13 cellular contexts compared by ENCODE assay signal in genomic region chr6:118864330-118865166, GRCh38. TPM values are rescaled to one million over a fixed set of nuclear protein-coding genes. Genes with fewer than 3 reads are reported as not detected.
A peak's percentile ranks its signal among the peaks of the same experiment; 100 is the strongest.
DNase-seq lines count a peak whose midpoint lies in the region; ATAC-seq and TF ChIP-seq lines count a peak whose summit lies in the region.
"Had no signal": no experiment of that assay in that cellular context is flagged by ENCODE, and none has a peak within 500 bp of the region (broad histone marks: within the 10 kb centered on the region; RNA-seq: fewer than 3 reads in every experiment).

No MANE protein-coding gene starts in this region.

- H3K9me3 ChIP-seq in T-helper 17 cell (ENCODE audit: control insufficient read depth, low read length, poor library complexity, severe bottlenecking) (no peaks in the 10 kb centered on the region), SJCRH30 (replicated peaks) (peaks cover 4% of the 10 kb centered on the region; the same call in 1 of the 2 replicates)
- H3K9me3 ChIP-seq: upper lobe of left lung had no signal

- H3K4me1 ChIP-seq in SJCRH30, result no peaks in the 10 kb centered on the region

- peaks cover 2% of the 10 kb centered on the region for H3K36me3 Mint-ChIP-seq in T-helper 17 cell (ENCODE audit: low read depth)
- H3K36me3 Mint-ChIP-seq in endothelial cell (ENCODE audit: low read depth, unreplicated experiment), result peaks cover 20% of the 10 kb centered on the region
- H3K36me3 Mint-ChIP-seq in progenitor cell of endocrine pancreas (ENCODE audit: insufficient read depth), result peaks cover 11% of the 10 kb centered on the region

- peak overlapping the region; percentile 73 for H3K4me3 Mint-ChIP-seq in T-helper 17 cell
- H3K4me3 Mint-ChIP-seq in endothelial cell (ENCODE audit: unreplicated experiment), result no peak overlapping the region
- no peak overlapping the region for H3K4me3 Mint-ChIP-seq in progenitor cell of endocrine pancreas (ENCODE audit: low read depth)

- peaks cover 13% of the 10 kb centered on the region for H3K4me1 Mint-ChIP-seq in T-helper 17 cell
- H3K4me1 Mint-ChIP-seq in endothelial cell (ENCODE audit: unreplicated experiment), result peaks cover 12% of the 10 kb centered on the region
- H3K4me1 Mint-ChIP-seq in progenitor cell of endocrine pancreas (ENCODE audit: low read depth), result no peaks in the 10 kb centered on the region

- H3K4me3 ChIP-seq in fibroblast of pulmonary artery (replicated peaks; ENCODE audit: low read depth, low read length) (no peak overlapping the region), SJCRH30 (no peak overlapping the region)
- H3K4me3 ChIP-seq: upper lobe of left lung had no signal

- H3K27ac ChIP-seq in SJCRH30, result no peak overlapping the region

- ATAC-seq in GM21576 (IDR thresholded peaks at IDR 0.05; ENCODE audit: unreplicated experiment), result peak; percentile 49
- peak; percentile 42 for ATAC-seq in T-helper 17 cell

- H3K36me3 ChIP-seq in SJCRH30, result peaks cover 2% of the 10 kb centered on the region; the same call in 1 of the 2 replicates
- H3K36me3 ChIP-seq: upper lobe of left lung had no signal

- H3K9me3 Mint-ChIP-seq in endothelial cell (ENCODE audit: unreplicated experiment), result peaks cover 5% of the 10 kb centered on the region
- peaks cover 15% of the 10 kb centered on the region for H3K9me3 Mint-ChIP-seq in progenitor cell of endocrine pancreas (ENCODE audit: low read depth)

- H3K27ac Mint-ChIP-seq in T-helper 17 cell (no peak overlapping the region), endothelial cell (ENCODE audit: unreplicated experiment) (no peak overlapping the region), progenitor cell of endocrine pancreas (no peak overlapping the region)

- DNase-seq in CD1c-positive myeloid dendritic cell (ENCODE audit: extremely low spot score), result peak; percentile 39
- DNase-seq in T-helper 17 cell, result no peak
- DNase-seq in fibroblast of pulmonary artery (ENCODE audit: low read depth), result peak; percentile 23
- DNase-seq in endothelial cell (ENCODE audit: low spot score), result no peak
- no peak for DNase-seq in SJCRH30
- DNase-seq in progenitor cell of endocrine pancreas (ENCODE audit: low spot score, unreplicated experiment), result no peak
- no peak for DNase-seq in middle frontal gyrus (ENCODE audit: extremely low spot score, low spot score)
- DNase-seq: activated CD4-positive, alpha-beta T cell treated with anti-CD3 and anti-CD28 coated beads for 4 hours; Calu3; hypothalamus; MM.1S; upper lobe of left lung had no signal

- H3K27me3 ChIP-seq in SJCRH30, result no peaks in the 10 kb centered on the region
- H3K27me3 ChIP-seq: upper lobe of left lung had no signal

- H3K27me3 Mint-ChIP-seq in T-helper 17 cell (no peaks in the 10 kb centered on the region), endothelial cell (ENCODE audit: unreplicated experiment) (no peaks in the 10 kb centered on the region), progenitor cell of endocrine pancreas (no peaks in the 10 kb centered on the region)

- no peak for TF ChIP-seq CTCF in fibroblast of pulmonary artery (IDR thresholded peaks at IDR 0.05; ENCODE audit: low read length, missing control alignments)
- no peak for TF ChIP-seq CTCF in endothelial cell (IDR thresholded peaks at IDR 0.05; ENCODE audit: unreplicated experiment)
- no peak for TF ChIP-seq CTCF in progenitor cell of endocrine pancreas (IDR thresholded peaks at IDR 0.05; ENCODE audit: unreplicated experiment)

RNA-seq across cellular contexts. Expression of gene ASF1A, which starts 29.4 kb away (rescaled TPM):
- 10 to 100 TPM; 14.4 to 20.6 TPM for total RNA-seq in T-helper 17 cell
- total RNA-seq in endothelial cell (ENCODE audit: unreplicated experiment), result 33.4 TPM
- total RNA-seq in SJCRH30 (2014; rRNA removed; shearing (Covaris generic)), result 27.4 and 29.7 TPM in 2 replicates
- total RNA-seq in progenitor cell of endocrine pancreas, result 29.5 and 30.5 TPM in 2 replicates

Comparison
In these comparisons a context has a peak if more than half of its experiments do, and no peak if none do; other contexts are left out.
1. DNase-seq: peak in CD1c-positive myeloid dendritic cell (single experiment) and fibroblast of pulmonary artery (single experiment); none in T-helper 17 cell (0 of 3), endothelial cell (single experiment), SJCRH30 (0 of 2), progenitor cell of endocrine pancreas (single experiment) and middle frontal gyrus (single experiment).